In genomic region chr5:1068895-1069719, GRCh38 we compare ENCODE assay signal across 16 cellular contexts.
"Had no signal": no experiment of that assay in that cellular context is flagged by ENCODE, and none has a peak within 500 bp of the region (broad histone marks: within the 10 kb centered on the region; RNA-seq: fewer than 3 reads in every experiment).

No MANE protein-coding gene starts in this region.

- H3K9me3 ChIP-seq: body of pancreas, lower lobe of right lung, spleen had no signal

- H3K4me1 ChIP-seq: body of pancreas, foreskin keratinocyte, lower lobe of right lung had no signal

- H3K27me3 ChIP-seq: body of pancreas, cardiac muscle cell, foreskin keratinocyte, spleen had no signal

- H3K27ac ChIP-seq: body of pancreas, cardiac muscle cell, foreskin keratinocyte, lower lobe of right lung, spleen, VCaP had no signal

- ATAC-seq: activated CD4-positive, CD25-positive, alpha-beta regulatory T cell treated with anti-CD3 and anti-CD28 coated beads, Interleukin-2, amount 50 U/mL, for 24 hours; foreskin keratinocyte had no signal

- DNase-seq: activated CD4-positive, alpha-beta memory T cell treated with anti-CD3 and anti-CD28 coated beads, Interleukin-2, amount 10 ng/mL, durations not matched to agents 7 days and 5 days; activated CD4-positive, alpha-beta T cell treated with anti-CD3 and anti-CD28 coated beads, Interleukin-2, amount 10 ng/mL, durations not matched to agents 24 days and 14 days; activated effector memory CD4-positive, alpha-beta T cell treated with anti-CD3 and anti-CD28 coated beads, Interleukin-2, amount 50 U/mL, for 16 hours; activated naive CD4-positive, alpha-beta T cell treated with anti-CD3 and anti-CD28 coated beads, Interleukin-2, amount 10 ng/mL, durations not matched to agents 7 days and 5 days; body of pancreas; foreskin keratinocyte; hippocampal formation; lower lobe of right lung; naive B cell; occipital lobe; spleen; stimulated activated CD4-positive, alpha-beta T cell treated with anti-CD3 and anti-CD28 coated beads, Interleukin-4, amount 100 ng/mL, for 1 hour; stimulated activated naive CD4-positive, alpha-beta T cell had no signal

- H3K4me3 ChIP-seq: body of pancreas, cardiac muscle cell, lower lobe of right lung, spleen had no signal
